ENCODE assay signal across 25 cellular contexts in the genomic region with DNA sequence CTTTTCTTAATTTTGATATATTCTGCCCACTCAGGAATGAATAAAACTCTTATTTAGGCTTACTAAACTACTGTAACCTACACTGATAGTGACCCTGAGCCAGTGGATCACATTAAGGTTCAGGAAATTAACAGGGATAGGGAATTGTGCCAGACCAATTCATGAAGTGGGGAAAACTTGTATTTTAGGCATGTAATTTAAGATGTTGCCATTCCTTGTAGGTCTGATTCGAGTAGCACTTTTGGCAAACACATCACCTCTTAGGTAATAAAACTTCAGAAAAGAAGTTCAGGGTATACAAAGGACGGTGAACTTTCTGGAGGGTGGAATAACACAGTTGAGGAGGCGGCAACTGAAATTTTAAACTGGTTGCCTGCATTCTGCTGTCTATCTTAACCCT. TPM values are rescaled to one million over a fixed set of nuclear protein-coding genes. Genes with fewer than 3 reads are reported as not detected.
"Had no signal": no experiment of that assay in that cellular context is flagged by ENCODE, and none has a peak within 500 bp of the region (broad histone marks: within the 10 kb centered on the region; RNA-seq: fewer than 3 reads in every experiment).

No MANE protein-coding gene starts in this region.

- H3K27ac Mint-ChIP-seq: activated naive CD8-positive, alpha-beta T cell treated with anti-CD3 and anti-CD28 coated beads, Interleukin-2, amount 10 ng/mL, durations not matched to agents 7 days and 5 days; activated T-helper 17 cell treated with anti-CD3 and anti-CD28 coated beads, Interleukin-2, amount 50 U/mL, for 72 hours; effector memory CD8-positive, alpha-beta T cell; neural progenitor cell; stimulated activated naive CD8-positive, alpha-beta T cell treated with anti-CD3 and anti-CD28 coated beads, Interleukin-15, Interleukin-2, amounts not matched to agents 100 ng/mL and 50 ng/mL, for 24 hours; T-helper 2 cell treated with Interferon-gamma antibody and Interleukin-4, amounts not matched to agents 5 μg/mL and 100 μg/mL, for 36 hours had no signal

- H3K9me3 ChIP-seq: colonic mucosa, gastrocnemius medialis, mucosa of descending colon, right lobe of liver, suprapubic skin had no signal

- DNase-seq: activated CD4-positive, alpha-beta T cell treated with anti-CD3 and anti-CD28 coated beads for 1 hour; activated CD4-positive, alpha-beta T cell treated with anti-CD3 and anti-CD28 coated beads, Interleukin-2, amount 50 U/mL, for 4 hours; activated CD8-positive, alpha-beta memory T cell treated with anti-CD3 and anti-CD28 coated beads for 24 hours; activated CD8-positive, alpha-beta memory T cell treated with anti-CD3 and anti-CD28 coated beads, Interleukin-2, amount 50 U/mL, for 4 hours; activated naive CD8-positive, alpha-beta T cell treated with anti-CD3 and anti-CD28 coated beads, Interleukin-2, amount 10 ng/mL, durations not matched to agents 7 days and 5 days; activated T-cell treated with anti-CD3 and anti-CD28 coated beads, Interleukin-2, amount 50 U/mL, for 24 hours; amygdala; colonic mucosa; dorsolateral prefrontal cortex; effector memory CD8-positive, alpha-beta T cell; gastrocnemius medialis; hypothalamus; mesendoderm; mucosa of descending colon; posterior cingulate gyrus; right lobe of liver; stimulated activated CD4-positive, alpha-beta T cell treated with anti-CD3 and anti-CD28 coated beads, Interleukin-1b, Interleukin-23, amount 100 ng/mL, for 48 hours; trophoblast cell; WERI-Rb-1 had no signal

- H3K4me3 Mint-ChIP-seq: activated naive CD8-positive, alpha-beta T cell treated with anti-CD3 and anti-CD28 coated beads, Interleukin-2, amount 10 ng/mL, durations not matched to agents 7 days and 5 days; activated T-cell treated with anti-CD3 and anti-CD28 coated beads, Interleukin-2, amount 50 U/mL, for 24 hours; activated T-helper 17 cell treated with anti-CD3 and anti-CD28 coated beads, Interleukin-2, amount 50 U/mL, for 72 hours; effector memory CD8-positive, alpha-beta T cell; neural progenitor cell; stimulated activated naive CD8-positive, alpha-beta T cell treated with anti-CD3 and anti-CD28 coated beads, Interleukin-15, Interleukin-2, amounts not matched to agents 100 ng/mL and 50 ng/mL, for 24 hours; T-helper 2 cell treated with Interferon-gamma antibody and Interleukin-4, amounts not matched to agents 5 μg/mL and 100 μg/mL, for 36 hours had no signal

- H3K4me2 ChIP-seq: neural progenitor cell had no signal

- H3K9ac ChIP-seq: neural progenitor cell had no signal

- H3K27me3 ChIP-seq: colonic mucosa, dorsolateral prefrontal cortex, gastrocnemius medialis, neural progenitor cell, right lobe of liver, suprapubic skin had no signal

- H3K36me3 ChIP-seq: colonic mucosa, gastrocnemius medialis, neural progenitor cell, right lobe of liver, suprapubic skin, WERI-Rb-1 had no signal

- H3K4me3 ChIP-seq: colonic mucosa, dorsolateral prefrontal cortex, gastrocnemius medialis, mucosa of descending colon, neural progenitor cell, right lobe of liver, skin epidermis, suprapubic skin had no signal

- H3K4me1 ChIP-seq: colonic mucosa, gastrocnemius medialis, neural progenitor cell, right lobe of liver, suprapubic skin had no signal

- H3K27ac ChIP-seq: colonic mucosa, dorsolateral prefrontal cortex, gastrocnemius medialis, neural progenitor cell, right lobe of liver, skin epidermis, suprapubic skin, WERI-Rb-1 had no signal

- H3K27me3 Mint-ChIP-seq: activated naive CD8-positive, alpha-beta T cell treated with anti-CD3 and anti-CD28 coated beads, Interleukin-2, amount 10 ng/mL, durations not matched to agents 7 days and 5 days; activated T-cell treated with anti-CD3 and anti-CD28 coated beads, Interleukin-2, amount 50 U/mL, for 24 hours; activated T-helper 17 cell treated with anti-CD3 and anti-CD28 coated beads, Interleukin-2, amount 50 U/mL, for 72 hours; effector memory CD8-positive, alpha-beta T cell; stimulated activated naive CD8-positive, alpha-beta T cell treated with anti-CD3 and anti-CD28 coated beads, Interleukin-15, Interleukin-2, amounts not matched to agents 100 ng/mL and 50 ng/mL, for 24 hours had no signal

- H3K9me3 Mint-ChIP-seq: activated naive CD8-positive, alpha-beta T cell treated with anti-CD3 and anti-CD28 coated beads, Interleukin-2, amount 10 ng/mL, durations not matched to agents 7 days and 5 days; activated T-cell treated with anti-CD3 and anti-CD28 coated beads, Interleukin-2, amount 50 U/mL, for 24 hours; activated T-helper 17 cell treated with anti-CD3 and anti-CD28 coated beads, Interleukin-2, amount 50 U/mL, for 72 hours; effector memory CD8-positive, alpha-beta T cell; neural progenitor cell; stimulated activated naive CD8-positive, alpha-beta T cell treated with anti-CD3 and anti-CD28 coated beads, Interleukin-15, Interleukin-2, amounts not matched to agents 100 ng/mL and 50 ng/mL, for 24 hours; T-helper 2 cell treated with Interferon-gamma antibody and Interleukin-4, amounts not matched to agents 5 μg/mL and 100 μg/mL, for 36 hours had no signal

- H2AFZ ChIP-seq: neural progenitor cell had no signal

- H3K4me1 Mint-ChIP-seq: activated T-helper 17 cell treated with anti-CD3 and anti-CD28 coated beads, Interleukin-2, amount 50 U/mL, for 72 hours; neural progenitor cell had no signal

- ATAC-seq: activated T-helper 17 cell treated with anti-CD3 and anti-CD28 coated beads, Interleukin-2, amount 50 U/mL, for 72 hours; effector memory CD8-positive, alpha-beta T cell; gastrocnemius medialis; mucosa of descending colon; right lobe of liver had no signal

RNA-seq across cellular contexts. Expression of gene MND1, which starts 54.9 kb away (rescaled TPM):
- total RNA-seq: suprapubic skin had no signal
